18 cellular contexts compared by ENCODE assay signal in genomic region chr4:143396695-143397094, GRCh38.
DNase-seq lines count a peak whose midpoint lies in the region; ATAC-seq, FAIRE-seq and TF ChIP-seq lines count a peak whose summit lies in the region.
"Had no signal": no experiment of that assay in that cellular context is flagged by ENCODE, and none has a peak within 500 bp of the region (broad histone marks: within the 10 kb centered on the region; RNA-seq: fewer than 3 reads in every experiment).

No MANE protein-coding gene starts in this region.

- H3K36me3 ChIP-seq in HepG2 (replicated peaks in 1 of 2; ENCODE audit: control insufficient read depth in 1 of 2, insufficient read depth in 2 of 2, low read length in 2 of 2) (no peaks in the 10 kb centered on the region), right lobe of liver (no peaks in the 10 kb centered on the region), brain microvascular endothelial cell (replicated peaks) (no peaks in the 10 kb centered on the region), gastroesophageal sphincter (no peaks in the 10 kb centered on the region)

- FAIRE-seq in HepG2 (lab: Jason Lieb, UNC) = no peak
- FAIRE-seq: H54 had no signal

- no peaks in the 10 kb centered on the region for H3K9me3 ChIP-seq in HepG2 (ENCODE audit: low read length)
- no peaks in the 10 kb centered on the region for H3K9me3 ChIP-seq in right lobe of liver
- H3K9me3 ChIP-seq in gastroesophageal sphincter = no peaks in the 10 kb centered on the region

- H3K79me2 ChIP-seq in HepG2 (ENCODE audit: insufficient read depth, low read length) = no peaks in the 10 kb centered on the region

- ATAC-seq in HepG2 = peak; percentile 71
- ATAC-seq in right lobe of liver = no peak
- ATAC-seq in gastroesophageal sphincter = no peak
- no peak for ATAC-seq in HG02973 (IDR thresholded peaks at IDR 0.05; ENCODE audit: unreplicated experiment)
- ATAC-seq in GM21360 (IDR thresholded peaks at IDR 0.05; ENCODE audit: unreplicated experiment) = no peak
- ATAC-seq: stimulated activated naive B cell treated with anti-CD40 and anti-IgM and Interleukin-4, amounts not matched to agents 10 μg/mL and 1 μg/mL and 100 μg/mL, for 72 hours had no signal

- no peak for DNase-seq in HepG2 (ENCODE audit: low spot score)
- no peak for DNase-seq in right lobe of liver
- DNase-seq in brain microvascular endothelial cell = no peak
- no peak for DNase-seq in cortex of kidney (lab: John Stamatoyannopoulos, UW)
- no peak for DNase-seq in ureter (ENCODE audit: low spot score)
- DNase-seq: activated CD4-positive, alpha-beta T cell treated with anti-CD3 and anti-CD28 coated beads, Interleukin-2, amount 10 ng/mL, durations not matched to agents 24 days and 14 days; activated naive CD4-positive, alpha-beta T cell treated with Interleukin-2 at 50 U/mL for 16 hours; foreskin melanocyte; MM.1S; NCI-H1930; NCI-H510A; SIG-M5; stimulated activated CD4-positive, alpha-beta T cell treated with anti-CD3 and anti-CD28 coated beads, Interleukin-12 subunit alpha, Interleukin-12 subunit beta, amount 100 ng/mL, for 4 hours; stimulated activated naive B cell treated with anti-CD40 and anti-IgM and Interleukin-4, amounts not matched to agents 10 μg/mL and 1 μg/mL and 100 μg/mL, for 72 hours had no signal

- H4K20me1 ChIP-seq in HepG2 (ENCODE audit: insufficient read depth, low read length) = no peaks in the 10 kb centered on the region

- WGBS in HepG2 (ENCODE audit: low lambda C conversion rate) = 96% methylated on average over 1 of the region's 1 CpG
- WGBS in right lobe of liver (ENCODE audit: insufficient coverage, low coverage, low lambda C conversion rate, missing lambda C conversion rate) = 89% methylated on average over 1 of the region's 1 CpG
- 44 to 55% methylated on average over 1 of the region's 1 CpG for WGBS in gastroesophageal sphincter (ENCODE audit: low coverage in 1 of 2), 2 donors

- no peak overlapping the region for H3K27ac ChIP-seq in HepG2 (ENCODE audit: extremely low read length, insufficient read depth, low read length)
- H3K27ac ChIP-seq in right lobe of liver = no peak overlapping the region
- H3K27ac ChIP-seq in brain microvascular endothelial cell = no peak overlapping the region
- peak overlapping the region in 3 of 4 donors; percentile 11 to 55 (median 29) for H3K27ac ChIP-seq in gastroesophageal sphincter

- TF ChIP-seq CTCF in HepG2 (CRISPR knock-in tag; IDR thresholded peaks at IDR 0.05) (no peak), right lobe of liver (IDR thresholded peaks at IDR 0.05) (no peak), brain microvascular endothelial cell (IDR thresholded peaks at IDR 0.05; ENCODE audit: low read depth, low read length, missing control alignments) (peak; percentile 55), gastroesophageal sphincter (IDR thresholded peaks at IDR 0.05) (no peak)

- CTCF ChIA-PET in HepG2 (lab: Yijun Ruan, JAX; ENCODE audit: low intra/inter-chr PET ratio, low total read pairs) = no interaction called here

- POLR2A ChIA-PET in HepG2 (lab: Yijun Ruan, JAX) = no interaction called here

- TF ChIP-seq POLR2A in HepG2 (IDR thresholded peaks at IDR 0.05; ENCODE audit: insufficient read depth in 1 of 2, low read depth in 2 of 2, low read length in 2 of 2) (no peak), right lobe of liver (IDR thresholded peaks at IDR 0.05) (no peak), gastroesophageal sphincter (IDR thresholded peaks at IDR 0.05) (no peak)

- H3K27me3 ChIP-seq in HepG2 (ENCODE audit: control insufficient read depth in 1 of 2, insufficient read depth in 2 of 2, low read length in 2 of 2) = no peaks in the 10 kb centered on the region
- H3K27me3 ChIP-seq in right lobe of liver = no peaks in the 10 kb centered on the region
- no peaks in the 10 kb centered on the region for H3K27me3 ChIP-seq in brain microvascular endothelial cell (replicated peaks)
- no peaks in the 10 kb centered on the region for H3K27me3 ChIP-seq in gastroesophageal sphincter

- in situ Hi-C loops in HepG2 (cut with HindIII; ENCODE audit: extremely low pct_ligation_motif_present, low pct_unique_long_range_greater_than_20kb) = no loop called here
- in situ Hi-C loops in brain microvascular endothelial cell (cut with HindIII; ENCODE audit: low pct_ligation_motif_present, low sequenced_read_pairs) = no loop called here

- no peak overlapping the region for H2AFZ ChIP-seq in HepG2 (ENCODE audit: low read length)

- no peak for TF ChIP-seq RAD21 in HepG2 (CRISPR knock-in tag; IDR thresholded peaks at IDR 0.05)

- H3K4me3 ChIP-seq in HepG2 (replicated peaks in 1 of 3; ENCODE audit: insufficient read depth in 1 of 3, low read depth in 2 of 3, low read length in 3 of 3) = no peak overlapping the region
- no peak overlapping the region for H3K4me3 ChIP-seq in right lobe of liver
- H3K4me3 ChIP-seq in brain microvascular endothelial cell (ENCODE audit: low read depth, low read length) = no peak overlapping the region
- no peak overlapping the region for H3K4me3 ChIP-seq in gastroesophageal sphincter

- BruUV-seq in HepG2 (replicated peaks; lab: Mats Ljungman, UMichigan) = no TSS peak

- intact Hi-C loops in HepG2 (cut with micrococcal nuclease; ENCODE audit: unreplicated experiment) = loop anchor here (5.0 kb wide), 1 partner anchor 59 kb away; the partner anchor contains the start of gene GAB1
- intact Hi-C loops in right lobe of liver (cut with DNase I) = no loop called here

- no peak for TF ChIP-seq EP300 in HepG2 (IDR thresholded peaks at IDR 0.05; ENCODE audit: low read depth in 2 of 2, low read length in 2 of 2)
- TF ChIP-seq EP300 in HepG2 (CRISPR knock-in tag; IDR thresholded peaks at IDR 0.05; ENCODE audit: borderline replicate concordance) = no peak
- TF ChIP-seq EP300 in gastroesophageal sphincter (IDR thresholded peaks at IDR 0.05) = no peak

- no peak overlapping the region for H3K4me2 ChIP-seq in HepG2 (ENCODE audit: low read depth, low read length)

- H3K9ac ChIP-seq in HepG2 (ENCODE audit: insufficient read depth, low read depth, low read length) = no peak overlapping the region

- H3K4me1 ChIP-seq in HepG2 (ENCODE audit: insufficient read depth, low read length) = peaks cover 6% of the 10 kb centered on the region
- H3K4me1 ChIP-seq in right lobe of liver = peaks cover 0 to 9% (median 0%) of the 10 kb centered on the region in 4 donors
- peaks cover 36 to 90% (median 39%) of the 10 kb centered on the region in 3 donors for H3K4me1 ChIP-seq in gastroesophageal sphincter

TF ChIP-seq in HepG2, 621 proteins besides CTCF, POLR2A, EP300 and RAD21 (continues in another document):
- TF ChIP-seq, protein P1, sequence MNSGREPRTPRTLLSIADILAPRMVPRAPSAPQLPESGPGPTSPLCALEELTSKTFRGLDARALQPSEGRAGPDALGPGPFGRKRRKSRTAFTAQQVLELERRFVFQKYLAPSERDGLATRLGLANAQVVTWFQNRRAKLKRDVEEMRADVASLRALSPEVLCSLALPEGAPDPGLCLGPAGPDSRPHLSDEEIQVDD (CRISPR knock-in tag; IDR thresholded peaks at IDR 0.05; ENCODE audit: borderline replicate concordance) = no peak
- TF ChIP-seq ZNF33B (CRISPR knock-in tag; IDR thresholded peaks at IDR 0.05) = no peak
- TF ChIP-seq SIN3B (IDR thresholded peaks at IDR 0.05; ENCODE audit: low read length) = no peak
- TF ChIP-seq, protein P2, sequence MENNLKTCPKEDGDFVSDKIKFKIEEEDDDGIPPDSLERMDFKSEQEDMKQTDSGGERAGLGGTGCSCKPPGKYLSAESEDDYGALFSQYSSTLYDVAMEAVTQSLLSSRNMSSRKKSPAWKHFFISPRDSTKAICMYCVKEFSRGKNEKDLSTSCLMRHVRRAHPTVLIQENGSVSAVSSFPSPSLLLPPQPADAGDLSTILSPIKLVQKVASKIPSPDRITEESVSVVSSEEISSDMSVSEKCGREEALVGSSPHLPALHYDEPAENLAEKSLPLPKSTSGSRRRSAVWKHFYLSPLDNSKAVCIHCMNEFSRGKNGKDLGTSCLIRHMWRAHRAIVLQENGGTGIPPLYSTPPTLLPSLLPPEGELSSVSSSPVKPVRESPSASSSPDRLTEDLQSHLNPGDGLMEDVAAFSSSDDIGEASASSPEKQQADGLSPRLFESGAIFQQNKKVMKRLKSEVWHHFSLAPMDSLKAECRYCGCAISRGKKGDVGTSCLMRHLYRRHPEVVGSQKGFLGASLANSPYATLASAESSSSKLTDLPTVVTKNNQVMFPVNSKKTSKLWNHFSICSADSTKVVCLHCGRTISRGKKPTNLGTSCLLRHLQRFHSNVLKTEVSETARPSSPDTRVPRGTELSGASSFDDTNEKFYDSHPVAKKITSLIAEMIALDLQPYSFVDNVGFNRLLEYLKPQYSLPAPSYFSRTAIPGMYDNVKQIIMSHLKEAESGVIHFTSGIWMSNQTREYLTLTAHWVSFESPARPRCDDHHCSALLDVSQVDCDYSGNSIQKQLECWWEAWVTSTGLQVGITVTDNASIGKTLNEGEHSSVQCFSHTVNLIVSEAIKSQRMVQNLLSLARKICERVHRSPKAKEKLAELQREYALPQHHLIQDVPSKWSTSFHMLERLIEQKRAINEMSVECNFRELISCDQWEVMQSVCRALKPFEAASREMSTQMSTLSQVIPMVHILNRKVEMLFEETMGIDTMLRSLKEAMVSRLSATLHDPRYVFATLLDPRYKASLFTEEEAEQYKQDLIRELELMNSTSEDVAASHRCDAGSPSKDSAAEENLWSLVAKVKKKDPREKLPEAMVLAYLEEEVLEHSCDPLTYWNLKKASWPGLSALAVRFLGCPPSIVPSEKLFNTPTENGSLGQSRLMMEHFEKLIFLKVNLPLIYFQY (CRISPR knock-in tag; IDR thresholded peaks at IDR 0.05; ENCODE audit: borderline replicate concordance) = no peak
- TF ChIP-seq, protein P3, sequence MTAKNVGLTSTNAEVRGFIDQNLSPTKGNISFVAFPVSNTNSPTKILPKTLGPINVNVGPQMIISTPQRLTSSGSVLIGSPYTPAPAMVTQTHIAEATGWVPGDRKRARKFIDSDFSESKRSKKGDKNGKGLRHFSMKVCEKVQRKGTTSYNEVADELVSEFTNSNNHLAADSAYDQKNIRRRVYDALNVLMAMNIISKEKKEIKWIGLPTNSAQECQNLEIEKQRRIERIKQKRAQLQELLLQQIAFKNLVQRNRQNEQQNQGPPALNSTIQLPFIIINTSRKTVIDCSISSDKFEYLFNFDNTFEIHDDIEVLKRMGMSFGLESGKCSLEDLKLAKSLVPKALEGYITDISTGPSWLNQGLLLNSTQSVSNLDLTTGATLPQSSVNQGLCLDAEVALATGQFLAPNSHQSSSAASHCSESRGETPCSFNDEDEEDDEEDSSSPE (CRISPR knock-in tag; IDR thresholded peaks at IDR 0.05) = no peak

Comparison
In these comparisons a context has a peak if more than half of its experiments do, and no peak if none do; other contexts are left out.
1. H3K27ac ChIP-seq: peak in gastroesophageal sphincter (3 of 4); none in HepG2 (single experiment), right lobe of liver (0 of 3) and brain microvascular endothelial cell (single experiment).